10 cellular contexts compared by ENCODE assay signal in the genomic region with DNA sequence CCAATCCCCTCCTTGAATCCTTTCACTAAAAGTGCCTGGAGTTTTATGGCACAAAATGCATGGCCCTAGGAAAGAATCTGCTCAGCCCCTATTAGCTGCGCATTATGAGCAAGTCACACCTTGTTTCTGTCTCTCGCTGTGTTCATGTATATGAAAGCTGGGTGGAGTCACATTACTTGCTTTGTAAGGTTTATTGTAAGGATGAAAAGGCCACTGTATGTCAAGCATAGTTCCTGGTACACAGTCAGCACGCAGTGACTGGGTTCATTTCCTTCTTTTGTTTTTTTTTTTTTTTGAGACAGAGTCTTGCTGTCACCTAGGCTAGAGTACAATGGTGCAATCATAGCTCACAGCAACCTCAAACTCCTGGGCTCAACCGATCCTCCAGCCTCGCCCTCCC. TPM values are rescaled to one million over a fixed set of nuclear protein-coding genes. Genes with fewer than 3 reads are reported as not detected.
DNase-seq lines count a peak whose midpoint lies in the region; ATAC-seq and TF ChIP-seq lines count a peak whose summit lies in the region.
"Had no signal": no experiment of that assay in that cellular context is flagged by ENCODE, and none has a peak within 500 bp of the region (broad histone marks: within the 10 kb centered on the region; RNA-seq: fewer than 3 reads in every experiment).

No MANE protein-coding gene starts in this region.

- DNase-seq in GM13977 (ENCODE audit: low spot score) (peak; percentile 57), NOMO-1 treated with DMSO at 0.1 percent for 48 hours (lab: John Stamatoyannopoulos, UW; ENCODE audit: unreplicated experiment) (peak; percentile 57), epithelial cell of esophagus (ENCODE audit: low read depth) (peak; percentile 92), immature natural killer cell (no peak), inferior parietal cortex (ENCODE audit: extremely low spot score) (no peak)
- DNase-seq: NCI-H526 had no signal

- no peaks in the 10 kb centered on the region for H3K9me3 ChIP-seq in BLaER1 treated with 17β-estradiol and CSF1 and Interleukin-3, amounts not matched to agents 10 nM and 100 nM (replicated peaks in 1 of 11)

- H4K20me1 ChIP-seq in BLaER1 treated with 17β-estradiol and CSF1 and Interleukin-3, amounts not matched to agents 10 nM and 100 nM, result no peaks in the 10 kb centered on the region

- no peak overlapping the region for H3K4me3 ChIP-seq in BLaER1 treated with 17β-estradiol and CSF1 and Interleukin-3, amounts not matched to agents 10 nM and 100 nM
- H3K4me3 ChIP-seq in epithelial cell of esophagus (ENCODE audit: low read length), result no peak overlapping the region
- H3K4me3 ChIP-seq: coronary artery had no signal

- no peak for ATAC-seq in HG03354 (IDR thresholded peaks at IDR 0.05; ENCODE audit: poor library complexity, severe bottlenecking, unreplicated experiment)
- no peak for ATAC-seq in HG03097 (IDR thresholded peaks at IDR 0.05; ENCODE audit: low FRiP score, unreplicated experiment)

- peak overlapping the region in 10 of 11 experiments; percentile 3 to 74 (median 38); a peak in 14 of 22 replicates for H3K4me2 ChIP-seq in BLaER1 treated with 17β-estradiol and CSF1 and Interleukin-3, amounts not matched to agents 10 nM and 100 nM

- TF ChIP-seq CTCF in GM13977 (IDR thresholded peaks at IDR 0.05; ENCODE audit: extremely low read depth, insufficient read depth, missing control alignments) (no peak), epithelial cell of esophagus (IDR thresholded peaks at IDR 0.05; ENCODE audit: insufficient read depth, low read depth, low read length, missing control alignments) (no peak)

- H3K36me3 ChIP-seq in BLaER1 treated with 17β-estradiol and CSF1 and Interleukin-3, amounts not matched to agents 10 nM and 100 nM, result no peaks in the 10 kb centered on the region

- no peaks in the 10 kb centered on the region for H3K27me3 ChIP-seq in BLaER1 treated with 17β-estradiol and CSF1 and Interleukin-3, amounts not matched to agents 10 nM and 100 nM

- H3K9ac ChIP-seq in BLaER1 treated with 17β-estradiol and CSF1 and Interleukin-3, amounts not matched to agents 10 nM and 100 nM, result no peak overlapping the region; a peak in 1 of 22 replicates

- no peaks in the 10 kb centered on the region for H3K27me3 Mint-ChIP-seq in immature natural killer cell (ENCODE audit: low read depth in 3 of 3)

- H3K9me3 Mint-ChIP-seq in immature natural killer cell, result no peaks in the 10 kb centered on the region

- no peaks in the 10 kb centered on the region for H3K4me1 Mint-ChIP-seq in immature natural killer cell

- no peaks in the 10 kb centered on the region for H3K36me3 Mint-ChIP-seq in immature natural killer cell

- in situ Hi-C loops in GM13977 (cut with MboI; ENCODE audit: low pct_unique_long_range_greater_than_20kb, low sequenced_read_pairs, unreplicated experiment), result no loop called here

- H3K27ac Mint-ChIP-seq in immature natural killer cell, result no peak overlapping the region

- no peak overlapping the region for H3K4me3 Mint-ChIP-seq in immature natural killer cell

- H3K4me1 ChIP-seq in BLaER1 treated with 17β-estradiol and CSF1 and Interleukin-3, amounts not matched to agents 10 nM and 100 nM, result peaks cover 5 to 15% (median 11%) of the 10 kb centered on the region in 10 experiments; a peak in 14 of 20 replicates

- peak overlapping the region in 3 of 11 experiments; percentile 34 to 45 (median 44); a peak in 4 of 22 replicates for H3K27ac ChIP-seq in BLaER1 treated with 17β-estradiol and CSF1 and Interleukin-3, amounts not matched to agents 10 nM and 100 nM
- H3K27ac ChIP-seq: coronary artery had no signal

RNA-seq across cellular contexts. Expression of gene SLC9A1, which starts 6.7 kb away (rescaled TPM):
- polyA plus RNA-seq in immature natural killer cell, result 10 to 100 TPM in 1 of 3 donors, 1 to 10 TPM in 2; 3.2 to 17.3 (median 3.7) TPM

Comparison
In these comparisons a context has a peak if more than half of its experiments do, and no peak if none do; other contexts are left out.
1. DNase-seq: peak in GM13977 (single experiment), NOMO-1 treated with DMSO at 0.1 percent for 48 hours (single experiment) and epithelial cell of esophagus (single experiment); none in immature natural killer cell (0 of 3) and inferior parietal cortex (single experiment).